In genomic region chr14:73743431-73743931, GRCh38 we compare ENCODE assay signal across 8 cellular contexts. TPM values are rescaled to one million over a fixed set of nuclear protein-coding genes. Genes with fewer than 3 reads are reported as not detected.
A peak's percentile ranks its signal among the peaks of the same experiment; 100 is the strongest.
DNase-seq lines count a peak whose midpoint lies in the region; ATAC-seq and TF ChIP-seq lines count a peak whose summit lies in the region.

No MANE protein-coding gene starts in this region.

- peaks cover 44% of the 10 kb centered on the region for H3K36me3 Mint-ChIP-seq in activated T-cell treated with anti-CD3 and anti-CD28 coated beads, Interleukin-2, amount 50 U/mL, for 24 hours (ENCODE audit: low read depth)

- peak overlapping the region; percentile 92 for H3K27ac Mint-ChIP-seq in activated T-cell treated with anti-CD3 and anti-CD28 coated beads, Interleukin-2, amount 50 U/mL, for 24 hours

- peaks cover 92% of the 10 kb centered on the region for H3K79me2 ChIP-seq in Loucy (ENCODE audit: insufficient read depth, low read length)

- no peak overlapping the region for H2AFZ ChIP-seq in Loucy (ENCODE audit: low read length)

- intact Hi-C loops in left cardiac atrium (cut with DNase I) = loop anchor here in 1 of 2 donors (5.0 kb wide), 1 partner anchor 44 kb away; no protein-coding TSS in a partner anchor

- DNase-seq in stimulated activated CD4-positive, alpha-beta T cell treated with anti-CD3 and anti-CD28 coated beads, Interleukin-12 subunit alpha, Interleukin-12 subunit beta, amount 100 ng/mL, for 4 hours = peak; percentile 59
- no peak for DNase-seq in stimulated activated CD4-positive, alpha-beta T cell treated with anti-CD3 and anti-CD28 coated beads, Interleukin-2, amount 100 ng/mL, for 48 hours
- DNase-seq in activated T-cell treated with anti-CD3 and anti-CD28 coated beads, Interleukin-2, amount 50 U/mL, for 24 hours = peak; percentile 75
- DNase-seq in left cardiac atrium = no peak
- peak; percentile 66 for DNase-seq in stimulated activated CD4-positive, alpha-beta T cell treated with anti-CD3 and anti-CD28 coated beads, Interleukin-4, amount 100 ng/mL, for 24 hours

- peaks cover 26% of the 10 kb centered on the region for H3F3A ChIP-seq in Loucy (ENCODE audit: low read depth)

- peaks cover 72% of the 10 kb centered on the region for H4K20me1 ChIP-seq in Loucy (ENCODE audit: insufficient read depth, low read length, poor library complexity, severe bottlenecking)

- ATAC-seq in left cardiac atrium = peak; percentile 3 to 6
- ATAC-seq in HG03442 (IDR thresholded peaks at IDR 0.05; ENCODE audit: unreplicated experiment) = no peak
- no peak for ATAC-seq in GM18520 (IDR thresholded peaks at IDR 0.05; ENCODE audit: unreplicated experiment)

- no peaks in the 10 kb centered on the region for H3K9me3 ChIP-seq in Loucy (ENCODE audit: insufficient read depth, low read depth, low read length)

- peak overlapping the region; percentile 83 for H3K9ac ChIP-seq in Loucy (ENCODE audit: low read depth, low read length, poor library complexity, severe bottlenecking)

- H3K9me3 Mint-ChIP-seq in activated T-cell treated with anti-CD3 and anti-CD28 coated beads, Interleukin-2, amount 50 U/mL, for 24 hours = no peaks in the 10 kb centered on the region

- peaks cover 25% of the 10 kb centered on the region; the same call in 1 of the 2 replicates for H3K36me3 ChIP-seq in Loucy (ENCODE audit: insufficient read depth, low read length)

- no peaks in the 10 kb centered on the region for H3K27me3 ChIP-seq in Loucy (ENCODE audit: insufficient read depth, low read length, poor library complexity, severe bottlenecking)

- H3K4me1 ChIP-seq in Loucy (ENCODE audit: insufficient read depth, low read length, poor library complexity, severe bottlenecking) = peaks cover 76% of the 10 kb centered on the region

- no peaks in the 10 kb centered on the region for H3K9me2 ChIP-seq in Loucy (replicated peaks; ENCODE audit: low read depth, low read length)

- TF ChIP-seq CTCF in Loucy (conservative IDR thresholded peaks at IDR 0.05; ENCODE audit: low read length) = no peak

- no peaks in the 10 kb centered on the region for H3K27me3 Mint-ChIP-seq in activated T-cell treated with anti-CD3 and anti-CD28 coated beads, Interleukin-2, amount 50 U/mL, for 24 hours

- peak overlapping the region; percentile 98 for H3K4me2 ChIP-seq in Loucy (ENCODE audit: low read depth, low read length, poor library complexity, severe bottlenecking)

- H3K4me3 Mint-ChIP-seq in activated T-cell treated with anti-CD3 and anti-CD28 coated beads, Interleukin-2, amount 50 U/mL, for 24 hours = peak overlapping the region; percentile 77

- H3K4me3 ChIP-seq in Loucy (ENCODE audit: low read length, poor library complexity, severe bottlenecking) = peak overlapping the region; percentile 75

- peaks cover 90% of the 10 kb centered on the region for H3K4me1 Mint-ChIP-seq in activated T-cell treated with anti-CD3 and anti-CD28 coated beads, Interleukin-2, amount 50 U/mL, for 24 hours (ENCODE audit: low read depth)

RNA-seq across cellular contexts. Expression of gene PNMA1, which starts 29.3 kb away (rescaled TPM):
- 10 to 100 TPM; 25.9 to 29.6 TPM for total RNA-seq in left cardiac atrium

Comparison
In these comparisons a context has a peak if more than half of its experiments do, and no peak if none do; other contexts are left out.
1. DNase-seq: peak in stimulated activated CD4-positive, alpha-beta T cell treated with anti-CD3 and anti-CD28 coated beads, Interleukin-12 subunit alpha, Interleukin-12 subunit beta, amount 100 ng/mL, for 4 hours (single experiment), activated T-cell treated with anti-CD3 and anti-CD28 coated beads, Interleukin-2, amount 50 U/mL, for 24 hours (single experiment) and stimulated activated CD4-positive, alpha-beta T cell treated with anti-CD3 and anti-CD28 coated beads, Interleukin-4, amount 100 ng/mL, for 24 hours (single experiment); none in stimulated activated CD4-positive, alpha-beta T cell treated with anti-CD3 and anti-CD28 coated beads, Interleukin-2, amount 100 ng/mL, for 48 hours (0 of 2) and left cardiac atrium (single experiment).
2. ATAC-seq: peak in left cardiac atrium (2 of 2); none in HG03442 (single experiment) and GM18520 (single experiment).